Comparison of ENCODE assay signal across 16 cellular contexts in the genomic region with DNA sequence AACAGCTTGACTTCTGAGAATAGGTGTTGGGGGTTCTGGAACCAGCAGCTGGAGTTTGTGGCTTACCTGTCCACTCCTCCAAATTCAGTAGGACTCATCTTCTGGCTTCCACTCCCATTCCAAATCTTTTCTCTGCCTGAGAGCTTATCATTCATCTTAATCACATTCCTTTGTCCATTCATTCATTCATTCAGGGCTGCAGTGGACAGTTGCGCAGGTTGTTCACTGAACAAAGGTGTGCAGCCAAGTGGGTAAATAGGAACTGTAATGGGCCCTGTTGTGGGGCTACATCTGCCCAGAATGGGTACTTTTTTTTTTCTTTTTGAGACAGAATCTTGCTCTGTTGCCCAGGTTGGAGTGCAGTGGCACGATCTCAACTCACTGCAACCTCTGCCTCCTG. TPM values are rescaled to one million over a fixed set of nuclear protein-coding genes. Genes with fewer than 3 reads are reported as not detected.
A peak's percentile ranks its signal among the peaks of the same experiment; 100 is the strongest.
DNase-seq lines count a peak whose midpoint lies in the region; ATAC-seq and TF ChIP-seq lines count a peak whose summit lies in the region.
"Had no signal": no experiment of that assay in that cellular context is flagged by ENCODE, and none has a peak within 500 bp of the region (broad histone marks: within the 10 kb centered on the region; RNA-seq: fewer than 3 reads in every experiment).

No MANE protein-coding gene starts in this region.

- H3K36me3 Mint-ChIP-seq in brain (no peaks in the 10 kb centered on the region), mesothelial cell of epicardium (no peaks in the 10 kb centered on the region)

- no peaks in the 10 kb centered on the region for H3K9me3 ChIP-seq in HEK293 (ENCODE audit: control insufficient read depth, insufficient read depth, low read depth, low read length)
- no peaks in the 10 kb centered on the region for H3K9me3 ChIP-seq in stomach smooth muscle (ENCODE audit: control insufficient read depth in 2 of 2, low read length in 2 of 2)
- H3K9me3 ChIP-seq: upper lobe of right lung had no signal

- POLR2A ChIA-PET in HEK293 (lab: Yijun Ruan, JAX) = interaction anchor here (0.9 to 1.0 kb wide), 2 partner anchors 157 to 159 kb away, joined by 3 read pairs; a partner anchor contains a TSS

- no peak for DNase-seq in mesothelial cell of epicardium (ENCODE audit: low spot score in 2 of 2, unreplicated experiment in 2 of 2)
- DNase-seq in activated gamma-delta T cell treated with Interleukin-2 at 50 U/mL for 16 hours = no peak
- no peak for DNase-seq in NOMO-1 treated with dmso at 0.1 percent for 144 hours (lab: John Stamatoyannopoulos, UW; ENCODE audit: unreplicated experiment)
- no peak for DNase-seq in NAMALWA (ENCODE audit: low spot score)
- DNase-seq: activated naive CD4-positive, alpha-beta T cell; DMS 273 treated with DMSO at 0.1 percent for 48 hours; NCI-H1092; NCI-H2171; NCI-H82; upper lobe of right lung had no signal

- ATAC-seq in GM21423 (IDR thresholded peaks at IDR 0.05; ENCODE audit: unreplicated experiment) = no peak
- ATAC-seq: upper lobe of right lung had no signal

- H3K36me3 ChIP-seq in HEK293 (ENCODE audit: control insufficient read depth in 2 of 2, insufficient read depth in 1 of 2, low read length in 2 of 2) (no peaks in the 10 kb centered on the region), stomach smooth muscle (ENCODE audit: control insufficient read depth in 2 of 2, insufficient read depth in 2 of 2, low read length in 2 of 2) (no peaks in the 10 kb centered on the region)
- H3K36me3 ChIP-seq: upper lobe of right lung had no signal

- CTCF ChIA-PET in HEK293 (lab: Yijun Ruan, JAX) = interaction anchor here (1.3 to 1.8 kb wide), 3 partner anchors 11 to 23 kb away, joined by 3 to 8 read pairs (median 6); no protein-coding TSS in a partner anchor

- H3K27ac Mint-ChIP-seq in brain = peak overlapping the region in 3 of 5 experiments; percentile 82 to 91 (median 91)
- peak overlapping the region; percentile 96 for H3K27ac Mint-ChIP-seq in mesothelial cell of epicardium

- no peaks in the 10 kb centered on the region for H3K27me3 ChIP-seq in stomach smooth muscle (ENCODE audit: control insufficient read depth in 1 of 2, insufficient read depth in 2 of 2, low read length in 2 of 2)
- H3K27me3 ChIP-seq: upper lobe of right lung had no signal

- H3K4me3 ChIP-seq in HEK293 (ENCODE audit: low read depth, low read length) = no peak overlapping the region
- no peak overlapping the region for H3K4me3 ChIP-seq in stomach smooth muscle (ENCODE audit: low read length in 2 of 2)
- H3K4me3 ChIP-seq: upper lobe of right lung had no signal

- H3K27me3 Mint-ChIP-seq in brain (peaks cover 4% of the 10 kb centered on the region), mesothelial cell of epicardium (ENCODE audit: low read depth) (no peaks in the 10 kb centered on the region)

- 0 out of 2 replicates have a peak, but pooled peaks cover 3% of the 10 kb centered on the region for H3K4me1 ChIP-seq in HEK293 (ENCODE audit: control insufficient read depth, insufficient read depth, low read length)
- H3K4me1 ChIP-seq in stomach smooth muscle (ENCODE audit: control insufficient read depth, insufficient read depth, low read length) = peaks cover 72% of the 10 kb centered on the region

- no peak overlapping the region for H3K4me3 Mint-ChIP-seq in brain
- no peak overlapping the region for H3K4me3 Mint-ChIP-seq in mesothelial cell of epicardium

- H3K4me1 Mint-ChIP-seq in brain (peaks cover 69% of the 10 kb centered on the region), mesothelial cell of epicardium (peaks cover 51% of the 10 kb centered on the region)

- H3K9me3 Mint-ChIP-seq in brain (peaks cover 0 to 4% (median 0%) of the 10 kb centered on the region in 5 experiments), mesothelial cell of epicardium (no peaks in the 10 kb centered on the region)

- peak overlapping the region; percentile 62 to 66 for H3K9ac ChIP-seq in stomach smooth muscle (ENCODE audit: low read length in 2 of 2)

- H3K27ac ChIP-seq in HEK293 (ENCODE audit: extremely low read depth, low read depth, low read length) = no peak overlapping the region
- peak overlapping the region; percentile 92 for H3K27ac ChIP-seq in stomach smooth muscle (ENCODE audit: low read length)

- TF ChIP-seq CTCF in HEK293 (tag by site-specific recombination; IDR thresholded peaks at IDR 0.05) (no peak), brain (conservative IDR thresholded peaks at IDR 0.05) (no peak), mesothelial cell of epicardium (IDR thresholded peaks at IDR 0.05; ENCODE audit: unreplicated experiment) (no peak)

TF ChIP-seq in HEK293, 187 proteins besides CTCF, POLR2A, EP300 and RAD21:
- TF ChIP-seq ZNF239 (tag by site-specific recombination; IDR thresholded peaks at IDR 0.05) (peak; percentile 21; the same call in 1 of the 2 replicates), SETDB1 (IDR thresholded peaks at IDR 0.05; ENCODE audit: insufficient read length, low read length) (no peak), ZNF175 (tag by site-specific recombination; IDR thresholded peaks at IDR 0.05) (no peak), ZBTB21 (tag by site-specific recombination; IDR thresholded peaks at IDR 0.05) (no peak), ZNF624 (tag by site-specific recombination; IDR thresholded peaks at IDR 0.05) (no peak), ZNF660 (tag by site-specific recombination; IDR thresholded peaks at IDR 0.05) (no peak), ZNF24 (tag by site-specific recombination; IDR thresholded peaks at IDR 0.05) (peak; percentile 75; the same call in 1 of the 2 replicates)
- TF ChIP-seq, protein P1, sequence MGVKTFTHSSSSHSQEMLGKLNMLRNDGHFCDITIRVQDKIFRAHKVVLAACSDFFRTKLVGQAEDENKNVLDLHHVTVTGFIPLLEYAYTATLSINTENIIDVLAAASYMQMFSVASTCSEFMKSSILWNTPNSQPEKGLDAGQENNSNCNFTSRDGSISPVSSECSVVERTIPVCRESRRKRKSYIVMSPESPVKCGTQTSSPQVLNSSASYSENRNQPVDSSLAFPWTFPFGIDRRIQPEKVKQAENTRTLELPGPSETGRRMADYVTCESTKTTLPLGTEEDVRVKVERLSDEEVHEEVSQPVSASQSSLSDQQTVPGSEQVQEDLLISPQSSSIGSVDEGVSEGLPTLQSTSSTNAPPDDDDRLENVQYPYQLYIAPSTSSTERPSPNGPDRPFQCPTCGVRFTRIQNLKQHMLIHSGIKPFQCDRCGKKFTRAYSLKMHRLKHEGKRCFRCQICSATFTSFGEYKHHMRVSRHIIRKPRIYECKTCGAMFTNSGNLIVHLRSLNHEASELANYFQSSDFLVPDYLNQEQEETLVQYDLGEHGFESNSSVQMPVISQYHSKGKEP (tag by site-specific recombination; IDR thresholded peaks at IDR 0.05) = no peak
- TF ChIP-seq, protein P2, sequence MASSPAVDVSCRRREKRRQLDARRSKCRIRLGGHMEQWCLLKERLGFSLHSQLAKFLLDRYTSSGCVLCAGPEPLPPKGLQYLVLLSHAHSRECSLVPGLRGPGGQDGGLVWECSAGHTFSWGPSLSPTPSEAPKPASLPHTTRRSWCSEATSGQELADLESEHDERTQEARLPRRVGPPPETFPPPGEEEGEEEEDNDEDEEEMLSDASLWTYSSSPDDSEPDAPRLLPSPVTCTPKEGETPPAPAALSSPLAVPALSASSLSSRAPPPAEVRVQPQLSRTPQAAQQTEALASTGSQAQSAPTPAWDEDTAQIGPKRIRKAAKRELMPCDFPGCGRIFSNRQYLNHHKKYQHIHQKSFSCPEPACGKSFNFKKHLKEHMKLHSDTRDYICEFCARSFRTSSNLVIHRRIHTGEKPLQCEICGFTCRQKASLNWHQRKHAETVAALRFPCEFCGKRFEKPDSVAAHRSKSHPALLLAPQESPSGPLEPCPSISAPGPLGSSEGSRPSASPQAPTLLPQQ (tag by site-specific recombination; IDR thresholded peaks at IDR 0.05) = no peak
- TF ChIP-seq, protein P3, sequence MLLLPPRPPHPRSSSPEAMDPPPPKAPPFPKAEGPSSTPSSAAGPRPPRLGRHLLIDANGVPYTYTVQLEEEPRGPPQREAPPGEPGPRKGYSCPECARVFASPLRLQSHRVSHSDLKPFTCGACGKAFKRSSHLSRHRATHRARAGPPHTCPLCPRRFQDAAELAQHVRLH (tag by site-specific recombination; IDR thresholded peaks at IDR 0.05) = peak; percentile 68; the same call in 1 of the 2 replicates

RNA-seq across cellular contexts. Expression of a gene that starts 3.4 kb away (rescaled TPM):
- 27.0 TPM for polyA plus RNA-seq in brain (ENCODE audit: insufficient read depth, low read depth, low replicate concordance)
- 221 to 226 TPM (median 221 TPM) in 3 replicates for total RNA-seq in mesothelial cell of epicardium

RNA-seq across cellular contexts. Expression of a gene that starts 36.3 kb away (rescaled TPM):
- polyA plus RNA-seq in brain (ENCODE audit: insufficient read depth, low read depth, low replicate concordance) = not detected
- not detected in 3 replicates for total RNA-seq in mesothelial cell of epicardium
- total RNA-seq: glomerular endothelial cell; T-helper 1 cell treated with Interleukin-12 subunit alpha and Interleukin-12 subunit beta and Interleukin-4 antibody, amounts not matched to agents 30 ng/mL and 1 ng/mL, for 36 hours; upper lobe of right lung had no signal
